In the genomic region with DNA sequence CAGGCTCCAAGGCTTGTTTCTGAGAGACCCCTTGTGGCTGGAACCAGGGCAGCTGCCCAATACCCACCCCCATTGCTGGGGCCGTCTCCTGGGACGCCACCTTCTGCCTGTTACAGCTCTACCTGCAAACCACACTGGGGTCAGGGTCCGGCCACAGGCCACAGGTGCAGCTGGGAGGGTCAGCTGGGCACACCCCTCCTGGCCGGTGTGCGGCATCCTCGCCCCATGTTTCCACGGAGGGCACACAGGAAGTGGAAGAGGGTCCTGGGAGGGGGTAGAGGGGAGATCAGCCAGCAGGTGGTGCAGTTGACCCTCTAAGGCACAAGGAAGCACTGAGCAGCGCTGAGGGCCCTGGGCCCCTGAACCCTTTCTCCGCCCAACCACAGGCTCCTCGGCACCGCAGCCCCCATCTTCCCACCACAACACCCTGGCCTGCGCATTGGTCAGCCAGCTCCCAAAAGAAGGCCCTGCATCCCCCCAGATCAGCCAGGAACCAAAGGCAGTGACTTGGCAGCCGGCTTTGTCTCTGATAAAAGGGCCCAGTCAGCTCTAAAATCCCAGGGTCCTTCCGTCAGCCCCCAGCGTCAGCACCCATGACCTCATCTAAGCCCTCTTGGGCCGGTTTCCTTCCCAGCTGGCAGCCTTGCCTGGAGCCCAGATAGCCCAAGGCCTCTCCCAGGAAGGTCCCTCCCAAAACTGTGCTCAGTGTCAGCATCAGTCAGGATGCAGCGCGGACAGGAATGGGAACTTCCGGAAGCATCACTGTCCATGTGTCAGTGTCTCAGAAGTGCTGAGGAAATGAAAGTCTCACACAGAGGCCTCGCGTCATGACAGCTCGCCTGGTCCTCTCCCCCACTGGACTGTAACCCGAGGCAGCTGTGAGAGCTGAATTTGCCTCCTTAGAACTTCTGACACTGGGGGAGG, we compare ENCODE assay signal across 1 cellular context.
TF ChIP-seq lines count a peak whose summit lies in the region.

No MANE protein-coding gene starts in this region.

TF ChIP-seq in K562, 482 proteins besides CTCF, POLR2A, EP300 and RAD21 (continued from another document):
- no peak for TF ChIP-seq NR3C1 (CRISPR knock-in tag; IDR thresholded peaks at IDR 0.05)
- TF ChIP-seq NFIX (CRISPR knock-in tag; IDR thresholded peaks at IDR 0.05; ENCODE audit: low read depth) = no peak
- TF ChIP-seq, protein P1, sequence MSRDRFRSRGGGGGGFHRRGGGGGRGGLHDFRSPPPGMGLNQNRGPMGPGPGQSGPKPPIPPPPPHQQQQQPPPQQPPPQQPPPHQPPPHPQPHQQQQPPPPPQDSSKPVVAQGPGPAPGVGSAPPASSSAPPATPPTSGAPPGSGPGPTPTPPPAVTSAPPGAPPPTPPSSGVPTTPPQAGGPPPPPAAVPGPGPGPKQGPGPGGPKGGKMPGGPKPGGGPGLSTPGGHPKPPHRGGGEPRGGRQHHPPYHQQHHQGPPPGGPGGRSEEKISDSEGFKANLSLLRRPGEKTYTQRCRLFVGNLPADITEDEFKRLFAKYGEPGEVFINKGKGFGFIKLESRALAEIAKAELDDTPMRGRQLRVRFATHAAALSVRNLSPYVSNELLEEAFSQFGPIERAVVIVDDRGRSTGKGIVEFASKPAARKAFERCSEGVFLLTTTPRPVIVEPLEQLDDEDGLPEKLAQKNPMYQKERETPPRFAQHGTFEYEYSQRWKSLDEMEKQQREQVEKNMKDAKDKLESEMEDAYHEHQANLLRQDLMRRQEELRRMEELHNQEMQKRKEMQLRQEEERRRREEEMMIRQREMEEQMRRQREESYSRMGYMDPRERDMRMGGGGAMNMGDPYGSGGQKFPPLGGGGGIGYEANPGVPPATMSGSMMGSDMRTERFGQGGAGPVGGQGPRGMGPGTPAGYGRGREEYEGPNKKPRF (IDR thresholded peaks at IDR 0.05; ENCODE audit: low read depth, low read length) = no peak
- no peak for TF ChIP-seq FOXP1 (CRISPR knock-in tag; IDR thresholded peaks at IDR 0.05)
- TF ChIP-seq ZNF316 (IDR thresholded peaks at IDR 0.05) = peak; percentile 44; the same call in 1 of the 2 replicates
- TF ChIP-seq, protein P2, sequence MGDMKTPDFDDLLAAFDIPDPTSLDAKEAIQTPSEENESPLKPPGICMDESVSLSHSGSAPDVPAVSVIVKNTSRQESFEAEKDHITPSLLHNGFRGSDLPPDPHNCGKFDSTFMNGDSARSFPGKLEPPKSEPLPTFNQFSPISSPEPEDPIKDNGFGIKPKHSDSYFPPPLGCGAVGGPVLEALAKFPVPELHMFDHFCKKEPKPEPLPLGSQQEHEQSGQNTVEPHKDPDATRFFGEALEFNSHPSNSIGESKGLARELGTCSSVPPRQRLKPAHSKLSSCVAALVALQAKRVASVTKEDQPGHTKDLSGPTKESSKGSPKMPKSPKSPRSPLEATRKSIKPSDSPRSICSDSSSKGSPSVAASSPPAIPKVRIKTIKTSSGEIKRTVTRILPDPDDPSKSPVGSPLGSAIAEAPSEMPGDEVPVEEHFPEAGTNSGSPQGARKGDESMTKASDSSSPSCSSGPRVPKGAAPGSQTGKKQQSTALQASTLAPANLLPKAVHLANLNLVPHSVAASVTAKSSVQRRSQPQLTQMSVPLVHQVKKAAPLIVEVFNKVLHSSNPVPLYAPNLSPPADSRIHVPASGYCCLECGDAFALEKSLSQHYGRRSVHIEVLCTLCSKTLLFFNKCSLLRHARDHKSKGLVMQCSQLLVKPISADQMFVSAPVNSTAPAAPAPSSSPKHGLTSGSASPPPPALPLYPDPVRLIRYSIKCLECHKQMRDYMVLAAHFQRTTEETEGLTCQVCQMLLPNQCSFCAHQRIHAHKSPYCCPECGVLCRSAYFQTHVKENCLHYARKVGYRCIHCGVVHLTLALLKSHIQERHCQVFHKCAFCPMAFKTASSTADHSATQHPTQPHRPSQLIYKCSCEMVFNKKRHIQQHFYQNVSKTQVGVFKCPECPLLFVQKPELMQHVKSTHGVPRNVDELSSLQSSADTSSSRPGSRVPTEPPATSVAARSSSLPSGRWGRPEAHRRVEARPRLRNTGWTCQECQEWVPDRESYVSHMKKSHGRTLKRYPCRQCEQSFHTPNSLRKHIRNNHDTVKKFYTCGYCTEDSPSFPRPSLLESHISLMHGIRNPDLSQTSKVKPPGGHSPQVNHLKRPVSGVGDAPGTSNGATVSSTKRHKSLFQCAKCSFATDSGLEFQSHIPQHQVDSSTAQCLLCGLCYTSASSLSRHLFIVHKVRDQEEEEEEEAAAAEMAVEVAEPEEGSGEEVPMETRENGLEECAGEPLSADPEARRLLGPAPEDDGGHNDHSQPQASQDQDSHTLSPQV (IDR thresholded peaks at IDR 0.05) = no peak
- no peak for TF ChIP-seq LARP7 (IDR thresholded peaks at IDR 0.05)
- peak in 1 of 2 experiments; percentile 35; a peak in 1 of 4 replicates for TF ChIP-seq MAZ (CRISPR knock-in tag; conservative IDR thresholded peaks at IDR 0.05 in 1 of 2, IDR thresholded peaks at IDR 0.05 in 1 of 2)
- 0 out of 2 replicates have a peak, but pooled peaks have one; percentile 24 for TF ChIP-seq C11orf30 (IDR thresholded peaks at IDR 0.05; ENCODE audit: low read depth)
- TF ChIP-seq, protein P3, sequence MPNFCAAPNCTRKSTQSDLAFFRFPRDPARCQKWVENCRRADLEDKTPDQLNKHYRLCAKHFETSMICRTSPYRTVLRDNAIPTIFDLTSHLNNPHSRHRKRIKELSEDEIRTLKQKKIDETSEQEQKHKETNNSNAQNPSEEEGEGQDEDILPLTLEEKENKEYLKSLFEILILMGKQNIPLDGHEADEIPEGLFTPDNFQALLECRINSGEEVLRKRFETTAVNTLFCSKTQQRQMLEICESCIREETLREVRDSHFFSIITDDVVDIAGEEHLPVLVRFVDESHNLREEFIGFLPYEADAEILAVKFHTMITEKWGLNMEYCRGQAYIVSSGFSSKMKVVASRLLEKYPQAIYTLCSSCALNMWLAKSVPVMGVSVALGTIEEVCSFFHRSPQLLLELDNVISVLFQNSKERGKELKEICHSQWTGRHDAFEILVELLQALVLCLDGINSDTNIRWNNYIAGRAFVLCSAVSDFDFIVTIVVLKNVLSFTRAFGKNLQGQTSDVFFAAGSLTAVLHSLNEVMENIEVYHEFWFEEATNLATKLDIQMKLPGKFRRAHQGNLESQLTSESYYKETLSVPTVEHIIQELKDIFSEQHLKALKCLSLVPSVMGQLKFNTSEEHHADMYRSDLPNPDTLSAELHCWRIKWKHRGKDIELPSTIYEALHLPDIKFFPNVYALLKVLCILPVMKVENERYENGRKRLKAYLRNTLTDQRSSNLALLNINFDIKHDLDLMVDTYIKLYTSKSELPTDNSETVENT (CRISPR knock-in tag; IDR thresholded peaks at IDR 0.05) = no peak
- no peak for TF ChIP-seq HNRNPK (IDR thresholded peaks at IDR 0.05; ENCODE audit: low read depth, low read length, poor library complexity, severe bottlenecking)
- no peak for TF ChIP-seq RB1 (IDR thresholded peaks at IDR 0.05; ENCODE audit: low read depth)
- TF ChIP-seq POLR2G (IDR thresholded peaks at IDR 0.05; ENCODE audit: low read depth, low read length) = 0 out of 2 replicates have a peak, but pooled peaks have one; percentile 25
- TF ChIP-seq BRCA1 (IDR thresholded peaks at IDR 0.05) = no peak
- TF ChIP-seq BRCA1 (CRISPR knock-in tag; IDR thresholded peaks at IDR 0.05) = no peak
- TF ChIP-seq ELF1 (tag; IDR thresholded peaks at IDR 0.05) = peak; percentile 35; the same call in 1 of the 2 replicates
- no peak for TF ChIP-seq ATF1 (CRISPR knock-in tag; IDR thresholded peaks at IDR 0.05)
- TF ChIP-seq ATF1 (tag; IDR thresholded peaks at IDR 0.05) = no peak
- peak; percentile 48; the same call in 1 of the 2 replicates for TF ChIP-seq STAG1 (CRISPR knock-in tag; IDR thresholded peaks at IDR 0.05; ENCODE audit: borderline replicate concordance)
- TF ChIP-seq, protein P4, sequence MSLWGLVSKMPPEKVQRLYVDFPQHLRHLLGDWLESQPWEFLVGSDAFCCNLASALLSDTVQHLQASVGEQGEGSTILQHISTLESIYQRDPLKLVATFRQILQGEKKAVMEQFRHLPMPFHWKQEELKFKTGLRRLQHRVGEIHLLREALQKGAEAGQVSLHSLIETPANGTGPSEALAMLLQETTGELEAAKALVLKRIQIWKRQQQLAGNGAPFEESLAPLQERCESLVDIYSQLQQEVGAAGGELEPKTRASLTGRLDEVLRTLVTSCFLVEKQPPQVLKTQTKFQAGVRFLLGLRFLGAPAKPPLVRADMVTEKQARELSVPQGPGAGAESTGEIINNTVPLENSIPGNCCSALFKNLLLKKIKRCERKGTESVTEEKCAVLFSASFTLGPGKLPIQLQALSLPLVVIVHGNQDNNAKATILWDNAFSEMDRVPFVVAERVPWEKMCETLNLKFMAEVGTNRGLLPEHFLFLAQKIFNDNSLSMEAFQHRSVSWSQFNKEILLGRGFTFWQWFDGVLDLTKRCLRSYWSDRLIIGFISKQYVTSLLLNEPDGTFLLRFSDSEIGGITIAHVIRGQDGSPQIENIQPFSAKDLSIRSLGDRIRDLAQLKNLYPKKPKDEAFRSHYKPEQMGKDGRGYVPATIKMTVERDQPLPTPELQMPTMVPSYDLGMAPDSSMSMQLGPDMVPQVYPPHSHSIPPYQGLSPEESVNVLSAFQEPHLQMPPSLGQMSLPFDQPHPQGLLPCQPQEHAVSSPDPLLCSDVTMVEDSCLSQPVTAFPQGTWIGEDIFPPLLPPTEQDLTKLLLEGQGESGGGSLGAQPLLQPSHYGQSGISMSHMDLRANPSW (CRISPR knock-in tag; IDR thresholded peaks at IDR 0.05) = no peak
- TF ChIP-seq PHF8 (IDR thresholded peaks at IDR 0.05; ENCODE audit: borderline replicate concordance, low read length) = no peak
- TF ChIP-seq MAFG (tag; conservative IDR thresholded peaks at IDR 0.05) = no peak
- no peak for TF ChIP-seq TSC22D4 (tag; IDR thresholded peaks at IDR 0.05)
- TF ChIP-seq TARDBP (IDR thresholded peaks at IDR 0.05) = no peak
- TF ChIP-seq TAF15 (IDR thresholded peaks at IDR 0.05; ENCODE audit: low read depth, low read length) = no peak
- TF ChIP-seq ZBTB7A (IDR thresholded peaks at IDR 0.05; ENCODE audit: borderline replicate concordance, control insufficient read depth, low read depth, low read length) = peak; percentile 74; the same call in 1 of the 2 replicates
- 0 out of 2 replicates have a peak, but pooled peaks have one; percentile 26 for TF ChIP-seq SMC3 (conservative IDR thresholded peaks at IDR 0.05; ENCODE audit: insufficient read depth, low read depth, low read length)
- TF ChIP-seq YBX1 (IDR thresholded peaks at IDR 0.05) = no peak
- no peak for TF ChIP-seq CBX5 (IDR thresholded peaks at IDR 0.05; ENCODE audit: borderline replicate concordance, low read depth)
TF ChIP-seq in K562: peak in this region for 8.
